ENCODE assay signal across 28 cellular contexts in the genomic region with DNA sequence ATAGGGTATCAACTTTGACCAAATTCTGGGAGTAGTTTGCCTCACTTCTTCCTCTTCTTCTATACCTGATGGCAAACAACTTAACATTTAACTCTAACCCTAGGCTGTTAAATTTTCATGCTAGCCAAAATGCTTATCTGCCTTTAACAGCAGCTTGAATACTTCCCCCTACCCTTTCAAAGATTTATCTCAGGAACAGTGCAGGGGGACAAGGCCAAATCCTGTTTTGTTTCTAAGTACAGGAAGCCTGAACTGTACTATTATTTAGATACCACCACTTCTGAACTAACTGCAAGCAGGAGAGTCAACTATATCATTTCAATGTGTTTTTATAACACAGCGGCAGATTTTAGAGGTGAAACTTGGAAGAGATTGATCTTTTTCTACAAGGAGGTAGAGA.
"Had no signal": no experiment of that assay in that cellular context is flagged by ENCODE, and none has a peak within 500 bp of the region (broad histone marks: within the 10 kb centered on the region; RNA-seq: fewer than 3 reads in every experiment).

No MANE protein-coding gene starts in this region.

- H3K36me3 ChIP-seq: left lung, lower lobe of right lung, pancreas, prostate gland, sigmoid colon, stomach, thoracic aorta, tibial artery, upper lobe of right lung had no signal

- H3K4me1 ChIP-seq: left lung, lower lobe of right lung, pancreas, prostate gland, sigmoid colon, stomach, tibial artery, upper lobe of right lung had no signal

- FAIRE-seq: islet of Langerhans, kidney, pancreas, small intestine, urothelium cell line had no signal

- H3K27me3 ChIP-seq: left lung, pancreas, sigmoid colon, stomach, tibial artery, upper lobe of right lung had no signal

- ATAC-seq: left colon; left lung; lower lobe of right lung; naive thymus-derived CD8-positive, alpha-beta T cell; pancreas; right cardiac atrium; stimulated activated naive B cell treated with anti-CD40 and anti-IgM and Interleukin-4, amounts not matched to agents 10 μg/mL and 1 μg/mL and 100 μg/mL, for 72 hours; stimulated activated naive CD8-positive, alpha-beta T cell treated with anti-CD3 and anti-CD28 coated beads, Interleukin-15, Interleukin-2, amounts not matched to agents 100 U/mL and 50 U/mL, for 24 hours; upper lobe of right lung had no signal

- DNase-seq: hypothalamus; immature natural killer cell; kidney; left colon; left lung; lower lobe of right lung; mammary epithelial cell; mesenchymal stem cell; naive thymus-derived CD8-positive, alpha-beta T cell; nucleus accumbens; pancreas; posterior cingulate gyrus; retina; right cardiac atrium; sigmoid colon; small intestine; stimulated activated CD4-positive, alpha-beta T cell treated with anti-CD3 and anti-CD28 coated beads, Interleukin-1b, Interleukin-23, amount 100 ng/mL, for 48 hours; stimulated activated CD4-positive, alpha-beta T cell treated with anti-CD3 and anti-CD28 coated beads, Interleukin-2, amount 100 ng/mL, for 48 hours; stimulated activated naive B cell treated with anti-CD40 and anti-IgM and Interleukin-4, amounts not matched to agents 10 μg/mL and 1 μg/mL and 100 μg/mL, for 72 hours; stimulated activated naive CD8-positive, alpha-beta T cell treated with anti-CD3 and anti-CD28 coated beads, Interleukin-15, Interleukin-2, amounts not matched to agents 100 U/mL and 50 U/mL, for 24 hours; stomach; tibial artery; trophoblast cell; upper lobe of right lung had no signal

- H3K9me3 ChIP-seq: lower lobe of right lung, pancreas, prostate gland, thoracic aorta, tibial artery, upper lobe of right lung had no signal

- H3K4me3 ChIP-seq: left lung, lower lobe of right lung, pancreas, prostate gland, sigmoid colon, stomach, thoracic aorta, tibial artery, upper lobe of right lung had no signal

- H3K27ac ChIP-seq: left lung, lower lobe of right lung, pancreas, prostate gland, sigmoid colon, stomach, thoracic aorta, tibial artery, upper lobe of right lung had no signal
